Comparison of ENCODE assay signal across 1 cellular context in the genomic region with DNA sequence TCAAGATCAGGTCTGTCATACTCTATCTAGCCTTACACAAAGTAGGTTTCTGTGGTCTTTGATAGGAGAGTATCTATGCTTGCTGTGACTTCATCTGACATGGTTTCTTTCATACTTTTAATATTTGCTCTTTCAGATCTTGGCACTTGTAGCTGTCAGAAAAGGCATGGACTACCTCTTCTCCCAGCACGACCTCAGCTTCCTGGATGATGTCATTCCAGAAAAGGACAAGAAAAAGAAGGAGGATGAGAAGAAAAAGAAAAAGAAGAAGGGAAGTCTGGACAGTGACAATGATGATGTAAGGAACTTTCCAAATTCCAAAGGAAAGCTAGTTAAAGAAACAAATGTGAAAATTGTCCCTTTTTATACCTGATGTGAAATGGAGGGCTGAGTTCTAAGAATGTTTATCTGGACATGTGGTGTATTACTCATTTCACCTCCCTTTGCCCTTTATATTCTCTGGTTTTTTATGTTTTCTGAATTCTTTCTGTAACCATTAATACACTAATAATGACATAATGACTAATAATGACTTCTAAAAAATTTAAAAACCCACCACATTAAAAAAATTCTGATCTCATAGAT.
TF ChIP-seq lines count a peak whose summit lies in the region.

No MANE protein-coding gene starts in this region.

TF ChIP-seq in HEK293, 187 proteins besides CTCF, POLR2A, EP300 and RAD21 (continued from another document):
- TF ChIP-seq, protein P1, sequence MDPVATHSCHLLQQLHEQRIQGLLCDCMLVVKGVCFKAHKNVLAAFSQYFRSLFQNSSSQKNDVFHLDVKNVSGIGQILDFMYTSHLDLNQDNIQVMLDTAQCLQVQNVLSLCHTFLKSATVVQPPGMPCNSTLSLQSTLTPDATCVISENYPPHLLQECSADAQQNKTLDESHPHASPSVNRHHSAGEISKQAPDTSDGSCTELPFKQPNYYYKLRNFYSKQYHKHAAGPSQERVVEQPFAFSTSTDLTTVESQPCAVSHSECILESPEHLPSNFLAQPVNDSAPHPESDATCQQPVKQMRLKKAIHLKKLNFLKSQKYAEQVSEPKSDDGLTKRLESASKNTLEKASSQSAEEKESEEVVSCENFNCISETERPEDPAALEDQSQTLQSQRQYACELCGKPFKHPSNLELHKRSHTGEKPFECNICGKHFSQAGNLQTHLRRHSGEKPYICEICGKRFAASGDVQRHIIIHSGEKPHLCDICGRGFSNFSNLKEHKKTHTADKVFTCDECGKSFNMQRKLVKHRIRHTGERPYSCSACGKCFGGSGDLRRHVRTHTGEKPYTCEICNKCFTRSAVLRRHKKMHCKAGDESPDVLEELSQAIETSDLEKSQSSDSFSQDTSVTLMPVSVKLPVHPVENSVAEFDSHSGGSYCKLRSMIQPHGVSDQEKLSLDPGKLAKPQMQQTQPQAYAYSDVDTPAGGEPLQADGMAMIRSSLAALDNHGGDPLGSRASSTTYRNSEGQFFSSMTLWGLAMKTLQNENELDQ (tag by site-specific recombination; IDR thresholded peaks at IDR 0.05; ENCODE audit: low read depth): no peak
- no peak for TF ChIP-seq ZXDB (tag by site-specific recombination; IDR thresholded peaks at IDR 0.05)
- no peak for TF ChIP-seq ZNF157 (tag by site-specific recombination; IDR thresholded peaks at IDR 0.05)
- TF ChIP-seq ZNF776 (tag by site-specific recombination; IDR thresholded peaks at IDR 0.05; ENCODE audit: borderline replicate concordance): no peak
- TF ChIP-seq WT1 (tag by site-specific recombination; IDR thresholded peaks at IDR 0.05): no peak
- TF ChIP-seq ZNF202 (tag by site-specific recombination; IDR thresholded peaks at IDR 0.05; ENCODE audit: borderline replicate concordance): no peak
- TF ChIP-seq HOXC10 (CRISPR knock-in tag; IDR thresholded peaks at IDR 0.05): no peak
- no peak for TF ChIP-seq HOXA7 (CRISPR knock-in tag; IDR thresholded peaks at IDR 0.05; ENCODE audit: borderline replicate concordance)
- TF ChIP-seq ZNF768 (tag by site-specific recombination; IDR thresholded peaks at IDR 0.05): no peak
- TF ChIP-seq, protein P2, sequence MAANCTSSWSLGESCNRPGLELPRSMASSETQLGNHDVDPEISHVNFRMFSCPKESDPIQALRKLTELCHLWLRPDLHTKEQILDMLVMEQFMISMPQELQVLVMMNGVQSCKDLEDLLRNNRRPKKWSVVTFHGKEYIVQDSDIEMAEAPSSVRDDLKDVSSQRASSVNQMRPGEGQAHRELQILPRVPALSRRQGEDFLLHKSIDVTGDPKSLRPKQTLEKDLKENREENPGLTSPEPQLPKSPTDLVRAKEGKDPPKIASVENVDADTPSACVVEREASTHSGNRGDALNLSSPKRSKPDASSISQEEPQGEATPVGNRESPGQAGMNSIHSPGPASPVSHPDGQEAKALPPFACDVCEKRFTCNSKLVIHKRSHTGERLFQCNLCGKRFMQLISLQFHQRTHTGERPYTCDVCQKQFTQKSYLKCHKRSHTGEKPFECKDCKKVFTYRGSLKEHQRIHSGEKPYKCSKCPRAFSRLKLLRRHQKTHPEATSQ (tag by site-specific recombination; IDR thresholded peaks at IDR 0.05): no peak
- no peak for TF ChIP-seq ZNF211 (tag by site-specific recombination; IDR thresholded peaks at IDR 0.05; ENCODE audit: low read depth)
